Comparison of ENCODE assay signal across 8 cellular contexts in genomic region chr9:133148351-133149129, GRCh38. TPM values are rescaled to one million over a fixed set of nuclear protein-coding genes. Genes with fewer than 3 reads are reported as not detected.
DNase-seq lines count a peak whose midpoint lies in the region; ATAC-seq and TF ChIP-seq lines count a peak whose summit lies in the region.

No MANE protein-coding gene starts in this region.

- H4K20me1 ChIP-seq in OCI-LY3 (ENCODE audit: insufficient read depth, low read length) = peaks cover 38% of the 10 kb centered on the region
- H4K20me1 ChIP-seq in osteoblast (ENCODE audit: insufficient read depth, low read length) = peaks cover 32% of the 10 kb centered on the region

- H3K27me3 ChIP-seq in OCI-LY3 (ENCODE audit: low read depth, low read length) = no peaks in the 10 kb centered on the region
- no peaks in the 10 kb centered on the region for H3K27me3 ChIP-seq in osteoblast (ENCODE audit: insufficient read depth, low read length)

- peaks cover 4% of the 10 kb centered on the region for H3K36me3 ChIP-seq in OCI-LY3 (replicated peaks; ENCODE audit: low read depth, low read length)
- H3K36me3 ChIP-seq in osteoblast (ENCODE audit: insufficient read depth, low read length) = no peaks in the 10 kb centered on the region

- H3K4me1 ChIP-seq in OCI-LY3 (ENCODE audit: low read length) (peaks cover 13% of the 10 kb centered on the region), osteoblast (ENCODE audit: insufficient read depth, low read length) (peaks cover 20% of the 10 kb centered on the region)

- peak overlapping the region; percentile 96 for H3K4me3 ChIP-seq in OCI-LY3 (ENCODE audit: low read length)
- peak overlapping the region; percentile 79 for H3K4me3 ChIP-seq in fibroblast of the aortic adventitia (ENCODE audit: low read depth, low read length)
- H3K4me3 ChIP-seq in osteoblast (ENCODE audit: insufficient read depth, low read length) = peak overlapping the region; percentile 77

- ATAC-seq in GM18502 (IDR thresholded peaks at IDR 0.05; ENCODE audit: poor library complexity, unreplicated experiment) (peak; percentile 19), HG03025 (IDR thresholded peaks at IDR 0.05; ENCODE audit: low FRiP score, unreplicated experiment) (peak; percentile 4)

- peaks cover 51% of the 10 kb centered on the region for H3K79me2 ChIP-seq in OCI-LY3 (ENCODE audit: low read length)
- H3K79me2 ChIP-seq in osteoblast (ENCODE audit: insufficient read depth, low read length) = peaks cover 11% of the 10 kb centered on the region

- H3K27ac ChIP-seq in 22Rv1 = peak overlapping the region; percentile 88
- peak overlapping the region; percentile 68 for H3K27ac ChIP-seq in OCI-LY3 (ENCODE audit: low read length)
- peak overlapping the region; percentile 17 for H3K27ac ChIP-seq in osteoblast (ENCODE audit: low read depth, low read length)

- H2AFZ ChIP-seq in OCI-LY3 (ENCODE audit: low read depth, low read length) (no peak overlapping the region), osteoblast (ENCODE audit: low read length) (peak overlapping the region; percentile 78)

- H3K4me2 ChIP-seq in OCI-LY3 (ENCODE audit: low read length) (peak overlapping the region; percentile 88), osteoblast (ENCODE audit: insufficient read depth, low read length) (peak overlapping the region; percentile 87)

- peak overlapping the region; percentile 88 for H3K9ac ChIP-seq in OCI-LY3 (ENCODE audit: low read length)

- peak; percentile 36 for DNase-seq in activated T-helper 9 cell treated with anti-CD3 and anti-CD28 coated beads, Interleukin-2, amount 50 U/mL, for 16 hours (ENCODE audit: low read depth)
- DNase-seq in fibroblast of the aortic adventitia (ENCODE audit: low read depth) (peak; percentile 38), osteoblast (ENCODE audit: insufficient read length, low spot score, missing footprints) (peak; percentile 94), COR-L47 (lab: John Stamatoyannopoulos, UW) (no peak)

- H3K9me3 ChIP-seq in OCI-LY3 (ENCODE audit: insufficient read depth, low read length) (no peaks in the 10 kb centered on the region), osteoblast (ENCODE audit: low read depth, low read length) (no peaks in the 10 kb centered on the region)

- TF ChIP-seq CTCF in 22Rv1 (IDR thresholded peaks at IDR 0.05) (no peak), OCI-LY3 (IDR thresholded peaks at IDR 0.05; ENCODE audit: low read depth, low read length) (no peak), fibroblast of the aortic adventitia (IDR thresholded peaks at IDR 0.05; ENCODE audit: insufficient read depth, low read length) (no peak), osteoblast (IDR thresholded peaks at IDR 0.05; ENCODE audit: extremely low read depth, low read depth, low read length) (no peak)

RNA-seq across cellular contexts. Expression of gene GBGT1, which starts 15.2 kb away (rescaled TPM):
- 0.98 and 1.6 TPM in 2 replicates for total RNA-seq in fibroblast of the aortic adventitia (ENCODE audit: low replicate concordance)
- total RNA-seq in osteoblast = 3.3 and 3.8 TPM in 2 replicates

RNA-seq across cellular contexts. Expression of gene RALGDS, which starts 27.5 kb away (rescaled TPM):
- total RNA-seq in fibroblast of the aortic adventitia (ENCODE audit: low replicate concordance) = 4.3 and 15.6 TPM in 2 replicates
- 11.2 and 12.7 TPM in 2 replicates for total RNA-seq in osteoblast

Comparison
In these comparisons a context has a peak if more than half of its experiments do, and no peak if none do; other contexts are left out.
1. H3K27ac ChIP-seq: peak in every context shown above with its lines; median percentile 88 in 22Rv1; 68 in OCI-LY3; 17 in osteoblast.